ENCODE assay signal across 8 cellular contexts in the genomic region with DNA sequence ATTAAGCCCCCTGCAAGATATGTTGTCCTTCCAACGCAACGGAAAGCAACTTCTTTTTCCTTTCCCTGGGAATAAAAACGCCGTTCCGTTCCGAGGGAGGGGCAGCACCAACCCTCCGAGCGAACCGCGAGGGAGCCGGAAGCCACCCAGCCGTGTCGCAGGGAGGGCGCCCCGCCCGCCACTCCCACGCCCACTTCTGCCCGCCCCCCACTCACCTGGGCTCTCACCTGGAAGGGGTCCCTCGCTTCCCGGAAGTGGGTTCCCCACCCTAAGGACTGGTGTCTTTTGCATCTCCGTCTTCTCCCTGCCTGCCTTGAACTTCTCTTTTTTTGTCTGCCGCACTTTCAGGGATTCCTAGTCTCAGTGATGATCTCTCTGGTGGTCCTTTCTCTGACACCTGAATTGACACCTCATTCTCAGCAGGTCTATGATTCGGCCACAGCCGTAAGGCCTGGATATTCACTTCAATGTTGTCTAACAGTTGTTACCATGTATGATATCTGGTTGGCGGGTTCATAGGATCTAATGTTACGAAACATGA. TPM values are rescaled to one million over a fixed set of nuclear protein-coding genes. Genes with fewer than 3 reads are reported as not detected.
A peak's percentile ranks its signal among the peaks of the same experiment; 100 is the strongest.
DNase-seq lines count a peak whose midpoint lies in the region; ATAC-seq and TF ChIP-seq lines count a peak whose summit lies in the region.

No MANE protein-coding gene starts in this region.

- peak overlapping the region; percentile 66 for H3K9ac ChIP-seq in adipocyte (ENCODE audit: low read length)

- H3K27me3 ChIP-seq in Peyer's patch (no peaks in the 10 kb centered on the region), adipocyte (replicated peaks; ENCODE audit: control insufficient read depth, insufficient read depth, low read length) (no peaks in the 10 kb centered on the region)

- DNase-seq in Peyer's patch: peak in 2 of 3 donors; percentile 55 to 68
- DNase-seq in adipocyte (ENCODE audit: low read depth): no peak
- DNase-seq in iPS-NIHi11 (ENCODE audit: low spot score): peak; percentile 55
- DNase-seq in stimulated activated CD4-positive, alpha-beta T cell treated with anti-CD3 and anti-CD28 coated beads, Interleukin-1b, Interleukin-23, amount 100 ng/mL, for 4 hours (ENCODE audit: low read depth in 2 of 2): peak; percentile 43 to 48
- DNase-seq in LoVo (ENCODE audit: low spot score): no peak
- DNase-seq in foreskin melanocyte: no peak

- H3K36me3 ChIP-seq in Peyer's patch (no peaks in the 10 kb centered on the region), adipocyte (ENCODE audit: control insufficient read depth, insufficient read depth, low read length, severe bottlenecking) (no peaks in the 10 kb centered on the region)

- H3K9me3 ChIP-seq in Peyer's patch: no peaks in the 10 kb centered on the region
- H3K9me3 ChIP-seq in adipocyte (ENCODE audit: control insufficient read depth, low read length): no peaks in the 10 kb centered on the region

- peak overlapping the region; percentile 73 to 82 (median 78) for H3K4me3 ChIP-seq in Peyer's patch
- H3K4me3 ChIP-seq in adipocyte (ENCODE audit: low read length): peak overlapping the region; percentile 79

- H3K27ac ChIP-seq in Peyer's patch: peak overlapping the region; percentile 79 to 92 (median 86)

- no peak for TF ChIP-seq POLR2A in Peyer's patch (IDR thresholded peaks at IDR 0.05)

- ATAC-seq in GM18519 (IDR thresholded peaks at IDR 0.05; ENCODE audit: low FRiP score, unreplicated experiment): peak; percentile 8
- ATAC-seq in HG02885 (IDR thresholded peaks at IDR 0.05; ENCODE audit: poor library complexity, unreplicated experiment): peak; percentile 48

- TF ChIP-seq CTCF in Peyer's patch (IDR thresholded peaks at IDR 0.05): no peak

- H3K4me1 ChIP-seq in Peyer's patch (peaks cover 0 to 5% (median 0%) of the 10 kb centered on the region in 4 donors), adipocyte (ENCODE audit: control insufficient read depth, insufficient read depth, low read length) (peaks cover 4% of the 10 kb centered on the region)

RNA-seq across cellular contexts. Expression of gene SLC47A1, which starts 25.3 kb away (rescaled TPM):
- 1 to 10 TPM in 2 of 4 donors, not detected in 2; 1.2 to 3.8 TPM for total RNA-seq in Peyer's patch

Comparison
In these comparisons a context has a peak if more than half of its experiments do, and no peak if none do; other contexts are left out.
1. DNase-seq: peak in Peyer's patch (2 of 3), iPS-NIHi11 (single experiment) and stimulated activated CD4-positive, alpha-beta T cell treated with anti-CD3 and anti-CD28 coated beads, Interleukin-1b, Interleukin-23, amount 100 ng/mL, for 4 hours (2 of 2); none in adipocyte (single experiment), LoVo (single experiment) and foreskin melanocyte (single experiment).